Comparison of ENCODE assay signal across 8 cellular contexts in genomic region chr11:118434553-118435232, GRCh38. TPM values are rescaled to one million over a fixed set of nuclear protein-coding genes. Genes with fewer than 3 reads are reported as not detected.
DNase-seq lines count a peak whose midpoint lies in the region; ATAC-seq lines count a peak whose summit lies in the region.

No MANE protein-coding gene starts in this region.

- H3K4me1 ChIP-seq in ectodermal cell (ENCODE audit: control insufficient read depth, insufficient read depth, low read length) (peaks cover 19% of the 10 kb centered on the region), mesendoderm (ENCODE audit: control insufficient read depth, low read depth, low read length) (peaks cover 3% of the 10 kb centered on the region)

- peak overlapping the region; percentile 92 for H3K56ac ChIP-seq in mesendoderm (ENCODE audit: low read length)

- no peak overlapping the region for H2AK5ac ChIP-seq in mesendoderm (ENCODE audit: low read length)

- peak overlapping the region; percentile 76 for H3K9ac ChIP-seq in mesendoderm (ENCODE audit: low read length)

- no peak overlapping the region for H3K4ac ChIP-seq in mesendoderm (ENCODE audit: low read depth, low read length)

- no peak overlapping the region for H3K23ac ChIP-seq in mesendoderm (ENCODE audit: low read length)

- H3K4me3 Mint-ChIP-seq in activated CD4-positive, alpha-beta T cell treated with anti-CD3 and anti-CD28 coated beads, Interleukin-2, amount 10 ng/mL, durations not matched to agents 7 days and 5 days: peak overlapping the region; percentile 85
- H3K4me3 Mint-ChIP-seq in stimulated activated naive B cell treated with anti-CD40 and anti-IgM and Interleukin-4, amounts not matched to agents 10 μg/mL and 1 μg/mL and 100 μg/mL, for 72 hours: peak overlapping the region; percentile 96

- no peak overlapping the region for H3K18ac ChIP-seq in mesendoderm (ENCODE audit: low read length)

- peaks cover 27% of the 10 kb centered on the region for H3K79me2 ChIP-seq in mesendoderm (ENCODE audit: control insufficient read depth, insufficient read depth, low read length)

- H2BK5ac ChIP-seq in mesendoderm (ENCODE audit: low read length): no peak overlapping the region

- 0% methylated on average over 35 of the region's 35 CpGs for WGBS in ectodermal cell, 2 experiments
- no CpG with 5 or more reads among the region's 35 CpGs for WGBS in mesendoderm (ENCODE audit: extremely low coverage, insufficient coverage, low lambda C conversion rate)

- H4K5ac ChIP-seq in mesendoderm (ENCODE audit: low read length): no peak overlapping the region

- H3K4me3 ChIP-seq in ectodermal cell (ENCODE audit: insufficient read depth, low read depth, low read length): peak overlapping the region; percentile 73
- H3K4me3 ChIP-seq in mesendoderm (ENCODE audit: low read length): peak overlapping the region; percentile 46

- POLR2A ChIA-PET in activated CD4-positive, alpha-beta T cell treated with anti-CD3 and anti-CD28 coated beads, Interleukin-2, amount 10 ng/mL, durations not matched to agents 7 days and 5 days (lab: Charles Lee): interaction anchor here (0.5 to 1.0 kb wide), 5 partner anchors 32 to 251 kb away, joined by 3 to 4 read pairs (median 3); no protein-coding TSS in a partner anchor

- H3K9me3 Mint-ChIP-seq in activated CD4-positive, alpha-beta T cell treated with anti-CD3 and anti-CD28 coated beads, Interleukin-2, amount 10 ng/mL, durations not matched to agents 7 days and 5 days: no peaks in the 10 kb centered on the region
- H3K9me3 Mint-ChIP-seq in stimulated activated naive B cell treated with anti-CD40 and anti-IgM and Interleukin-4, amounts not matched to agents 10 μg/mL and 1 μg/mL and 100 μg/mL, for 72 hours: no peaks in the 10 kb centered on the region

- ATAC-seq in stimulated activated naive B cell treated with anti-CD40 and anti-IgM and Interleukin-4, amounts not matched to agents 10 μg/mL and 1 μg/mL and 100 μg/mL, for 72 hours (replicated peaks): peak; percentile 14 to 26
- ATAC-seq in GM21529 (IDR thresholded peaks at IDR 0.05; ENCODE audit: unreplicated experiment) (no peak), HG02938 (IDR thresholded peaks at IDR 0.05; ENCODE audit: unreplicated experiment) (no peak)

- H3K27ac Mint-ChIP-seq in activated CD4-positive, alpha-beta T cell treated with anti-CD3 and anti-CD28 coated beads, Interleukin-2, amount 10 ng/mL, durations not matched to agents 7 days and 5 days: peak overlapping the region; percentile 96
- H3K27ac Mint-ChIP-seq in stimulated activated naive B cell treated with anti-CD40 and anti-IgM and Interleukin-4, amounts not matched to agents 10 μg/mL and 1 μg/mL and 100 μg/mL, for 72 hours: peak overlapping the region; percentile 95

- H3K9me3 ChIP-seq in ectodermal cell (ENCODE audit: control insufficient read depth, low read length): no peaks in the 10 kb centered on the region

- peaks cover 6% of the 10 kb centered on the region for H3K27me3 ChIP-seq in ectodermal cell (ENCODE audit: control insufficient read depth, insufficient read depth, low read length, poor library complexity, severe bottlenecking)
- no peaks in the 10 kb centered on the region for H3K27me3 ChIP-seq in mesendoderm (ENCODE audit: insufficient read depth, low read length, poor library complexity)

- peaks cover 8% of the 10 kb centered on the region for H3K36me3 Mint-ChIP-seq in activated CD4-positive, alpha-beta T cell treated with anti-CD3 and anti-CD28 coated beads, Interleukin-2, amount 10 ng/mL, durations not matched to agents 7 days and 5 days (ENCODE audit: low read depth)
- peaks cover 0 to 3% of the 10 kb centered on the region in 2 donors for H3K36me3 Mint-ChIP-seq in stimulated activated naive B cell treated with anti-CD40 and anti-IgM and Interleukin-4, amounts not matched to agents 10 μg/mL and 1 μg/mL and 100 μg/mL, for 72 hours

- CTCF ChIA-PET in activated CD4-positive, alpha-beta T cell treated with anti-CD3 and anti-CD28 coated beads, Interleukin-2, amount 10 ng/mL, durations not matched to agents 7 days and 5 days (lab: Charles Lee): interaction anchor here (0.6 to 2.4 kb wide), 10 partner anchors 10 to 75 kb away, joined by 3 to 8 read pairs (median 4); no protein-coding TSS in a partner anchor

- peak; percentile 22 for DNase-seq in GM03348 (ENCODE audit: low spot score)
- DNase-seq in NCI-H1105 (lab: John Stamatoyannopoulos, UW): peak; percentile 54
- DNase-seq in activated CD4-positive, alpha-beta T cell treated with anti-CD3 and anti-CD28 coated beads, Interleukin-2, amount 10 ng/mL, durations not matched to agents 7 days and 5 days: peak; percentile 74
- DNase-seq in mesendoderm: peak; percentile 83
- peak; percentile 25 for DNase-seq in stimulated activated naive B cell treated with anti-CD40 and anti-IgM and Interleukin-4, amounts not matched to agents 10 μg/mL and 1 μg/mL and 100 μg/mL, for 72 hours

- H3K79me1 ChIP-seq in mesendoderm (ENCODE audit: low read length): peaks cover 8% of the 10 kb centered on the region

- H3K4me2 ChIP-seq in mesendoderm (ENCODE audit: low read length): peak overlapping the region; percentile 98

- H4K8ac ChIP-seq in mesendoderm (ENCODE audit: low read depth, low read length): no peak overlapping the region

- no peak overlapping the region for H2BK15ac ChIP-seq in mesendoderm (replicated peaks; ENCODE audit: low read depth)

- H3K4me1 Mint-ChIP-seq in activated CD4-positive, alpha-beta T cell treated with anti-CD3 and anti-CD28 coated beads, Interleukin-2, amount 10 ng/mL, durations not matched to agents 7 days and 5 days: peaks cover 25% of the 10 kb centered on the region
- H3K4me1 Mint-ChIP-seq in stimulated activated naive B cell treated with anti-CD40 and anti-IgM and Interleukin-4, amounts not matched to agents 10 μg/mL and 1 μg/mL and 100 μg/mL, for 72 hours: peaks cover 16 to 34% of the 10 kb centered on the region in 2 donors

- peak overlapping the region; percentile 96 for H3K27ac ChIP-seq in ectodermal cell (ENCODE audit: insufficient read depth, low read depth, low read length, poor library complexity, severe bottlenecking)
- peak overlapping the region; percentile 93 for H3K27ac ChIP-seq in mesendoderm (ENCODE audit: low read depth, low read length)

- H2BK120ac ChIP-seq in mesendoderm (ENCODE audit: low read depth, low read length): no peak overlapping the region

- no peaks in the 10 kb centered on the region for H3K27me3 Mint-ChIP-seq in activated CD4-positive, alpha-beta T cell treated with anti-CD3 and anti-CD28 coated beads, Interleukin-2, amount 10 ng/mL, durations not matched to agents 7 days and 5 days
- no peaks in the 10 kb centered on the region for H3K27me3 Mint-ChIP-seq in stimulated activated naive B cell treated with anti-CD40 and anti-IgM and Interleukin-4, amounts not matched to agents 10 μg/mL and 1 μg/mL and 100 μg/mL, for 72 hours

- H3K36me3 ChIP-seq in ectodermal cell (ENCODE audit: control insufficient read depth, insufficient read depth, low read length): no peaks in the 10 kb centered on the region
- no peaks in the 10 kb centered on the region for H3K36me3 ChIP-seq in mesendoderm (ENCODE audit: control insufficient read depth, insufficient read depth, low read length)

RNA-seq across cellular contexts. Expression of gene KMT2A, which starts 1.6 kb away (rescaled TPM):
- 100 to 1,000 TPM in 1 of 2 experiments, 10 to 100 TPM in 1; 93.4 to 102 TPM for total RNA-seq in activated CD4-positive, alpha-beta T cell treated with anti-CD3 and anti-CD28 coated beads, Interleukin-2, amount 10 ng/mL, durations not matched to agents 7 days and 5 days
- polyA plus RNA-seq in ectodermal cell (2013, experiment 1 of 4): 35.3 TPM
- polyA plus RNA-seq in ectodermal cell (2013, experiment 2 of 4): 43.2 TPM
- polyA plus RNA-seq in ectodermal cell (2013, experiment 3 of 4): 30.6 TPM
- polyA plus RNA-seq in ectodermal cell (2013, experiment 4 of 4): 41.6 TPM
- 14.3 TPM for polyA plus RNA-seq in mesendoderm (2013, experiment 1 of 2)
- 14.4 TPM for polyA plus RNA-seq in mesendoderm (2013, experiment 2 of 2)

RNA-seq across cellular contexts. Expression of gene ATP5MG, which starts 33.3 kb away (rescaled TPM):
- total RNA-seq in activated CD4-positive, alpha-beta T cell treated with anti-CD3 and anti-CD28 coated beads, Interleukin-2, amount 10 ng/mL, durations not matched to agents 7 days and 5 days: 100 to 1,000 TPM; 195 to 272 TPM
- 188 TPM for polyA plus RNA-seq in ectodermal cell (2013, experiment 1 of 4)
- 190 TPM for polyA plus RNA-seq in ectodermal cell (2013, experiment 2 of 4)
- polyA plus RNA-seq in ectodermal cell (2013, experiment 3 of 4): 131 TPM
- polyA plus RNA-seq in ectodermal cell (2013, experiment 4 of 4): 150 TPM
- polyA plus RNA-seq in mesendoderm (2013, experiment 1 of 2): 784 TPM
- 767 TPM for polyA plus RNA-seq in mesendoderm (2013, experiment 2 of 2)

Comparison
In these comparisons a context has a peak if more than half of its experiments do, and no peak if none do; other contexts are left out.
1. DNase-seq: peak in every context shown above with its lines; median percentile 83 in mesendoderm; 74 in activated CD4-positive, alpha-beta T cell treated with anti-CD3 and anti-CD28 coated beads, Interleukin-2, amount 10 ng/mL, durations not matched to agents 7 days and 5 days; 54 in NCI-H1105; 25 in stimulated activated naive B cell treated with anti-CD40 and anti-IgM and Interleukin-4, amounts not matched to agents 10 μg/mL and 1 μg/mL and 100 μg/mL, for 72 hours; 22 in GM03348.
2. ATAC-seq: peak in stimulated activated naive B cell treated with anti-CD40 and anti-IgM and Interleukin-4, amounts not matched to agents 10 μg/mL and 1 μg/mL and 100 μg/mL, for 72 hours (2 of 2); none in GM21529 (single experiment) and HG02938 (single experiment).